1 cellular context compared by ENCODE assay signal in genomic region chr4:153571006-153571545, GRCh38.
TF ChIP-seq lines count a peak whose summit lies in the region.

No MANE protein-coding gene starts in this region.

TF ChIP-seq in GM12878, 131 proteins besides CTCF, POLR2A, EP300 and RAD21 (continued from another document):
- TF ChIP-seq ATF2 (IDR thresholded peaks at IDR 0.05; ENCODE audit: low read length) = no peak
- TF ChIP-seq MYB (IDR thresholded peaks at IDR 0.05; ENCODE audit: borderline replicate concordance, low read depth, low read length) = no peak
- TF ChIP-seq E2F8 (IDR thresholded peaks at IDR 0.05; ENCODE audit: low read depth, partially characterized antibody) = no peak
- TF ChIP-seq, protein P1, sequence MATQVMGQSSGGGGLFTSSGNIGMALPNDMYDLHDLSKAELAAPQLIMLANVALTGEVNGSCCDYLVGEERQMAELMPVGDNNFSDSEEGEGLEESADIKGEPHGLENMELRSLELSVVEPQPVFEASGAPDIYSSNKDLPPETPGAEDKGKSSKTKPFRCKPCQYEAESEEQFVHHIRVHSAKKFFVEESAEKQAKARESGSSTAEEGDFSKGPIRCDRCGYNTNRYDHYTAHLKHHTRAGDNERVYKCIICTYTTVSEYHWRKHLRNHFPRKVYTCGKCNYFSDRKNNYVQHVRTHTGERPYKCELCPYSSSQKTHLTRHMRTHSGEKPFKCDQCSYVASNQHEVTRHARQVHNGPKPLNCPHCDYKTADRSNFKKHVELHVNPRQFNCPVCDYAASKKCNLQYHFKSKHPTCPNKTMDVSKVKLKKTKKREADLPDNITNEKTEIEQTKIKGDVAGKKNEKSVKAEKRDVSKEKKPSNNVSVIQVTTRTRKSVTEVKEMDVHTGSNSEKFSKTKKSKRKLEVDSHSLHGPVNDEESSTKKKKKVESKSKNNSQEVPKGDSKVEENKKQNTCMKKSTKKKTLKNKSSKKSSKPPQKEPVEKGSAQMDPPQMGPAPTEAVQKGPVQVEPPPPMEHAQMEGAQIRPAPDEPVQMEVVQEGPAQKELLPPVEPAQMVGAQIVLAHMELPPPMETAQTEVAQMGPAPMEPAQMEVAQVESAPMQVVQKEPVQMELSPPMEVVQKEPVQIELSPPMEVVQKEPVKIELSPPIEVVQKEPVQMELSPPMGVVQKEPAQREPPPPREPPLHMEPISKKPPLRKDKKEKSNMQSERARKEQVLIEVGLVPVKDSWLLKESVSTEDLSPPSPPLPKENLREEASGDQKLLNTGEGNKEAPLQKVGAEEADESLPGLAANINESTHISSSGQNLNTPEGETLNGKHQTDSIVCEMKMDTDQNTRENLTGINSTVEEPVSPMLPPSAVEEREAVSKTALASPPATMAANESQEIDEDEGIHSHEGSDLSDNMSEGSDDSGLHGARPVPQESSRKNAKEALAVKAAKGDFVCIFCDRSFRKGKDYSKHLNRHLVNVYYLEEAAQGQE (IDR thresholded peaks at IDR 0.05; ENCODE audit: low read depth, low read length) = no peak
- TF ChIP-seq RELA (IDR thresholded peaks at IDR 0.05; ENCODE audit: borderline replicate concordance, partially characterized antibody) = no peak
- no peak for TF ChIP-seq IRF4 (IDR thresholded peaks at IDR 0.05; ENCODE audit: low read depth, low read length)
- no peak for TF ChIP-seq JUNB (IDR thresholded peaks at IDR 0.05)
- TF ChIP-seq ZNF384 (IDR thresholded peaks at IDR 0.05; ENCODE audit: borderline replicate concordance, low read depth, low read length) = no peak
- TF ChIP-seq SREBF2 (IDR thresholded peaks at IDR 0.05; ENCODE audit: low read length) = no peak
- no peak for TF ChIP-seq YY1 (IDR thresholded peaks at IDR 0.05; ENCODE audit: low read depth, low read length)
